In the genomic region with DNA sequence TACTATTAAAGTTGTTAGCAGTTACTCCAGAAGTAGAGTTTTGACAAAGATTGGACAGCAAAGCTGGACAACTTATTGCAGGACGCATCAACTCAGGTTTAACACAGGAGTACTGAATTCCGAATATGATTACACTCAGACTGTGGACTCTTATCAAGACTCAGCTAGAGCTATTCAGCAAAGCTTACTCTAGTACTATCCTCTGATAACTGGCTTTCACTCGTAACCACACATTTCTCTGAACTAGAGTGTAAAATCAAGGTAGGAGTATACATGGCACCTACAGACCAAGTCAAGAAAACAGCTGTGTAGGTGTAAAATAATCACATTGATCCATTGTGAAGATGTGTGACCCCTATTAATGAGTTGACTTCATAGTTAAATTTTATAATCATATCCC, we compare ENCODE assay signal across 30 cellular contexts.
"Had no signal": no experiment of that assay in that cellular context is flagged by ENCODE, and none has a peak within 500 bp of the region (broad histone marks: within the 10 kb centered on the region; RNA-seq: fewer than 3 reads in every experiment).

No MANE protein-coding gene starts in this region.

- H3K4me3 ChIP-seq: Peyer's patch, SJSA1 had no signal

- H3K9me3 ChIP-seq: Peyer's patch, SJSA1, SK-N-SH had no signal

- H3K36me3 ChIP-seq: Peyer's patch, SJSA1 had no signal

- H3K4me1 ChIP-seq: Peyer's patch, SJSA1 had no signal

- H3K9me2 ChIP-seq: SK-N-SH had no signal

- DNase-seq: Karpas-422, MM.1S, MV-4-11, NCI-H1092, NCI-H1105, NCI-H1417 treated with DMSO at 0.1 percent for 48 hours, NCI-H1436 treated with DMSO at 0.1 percent for 48 hours, NCI-H1694 treated with DMSO at 0.1 percent for 48 hours, NCI-H187 treated with DMSO at 0.1 percent for 48 hours, NCI-H2029, NCI-H2081, NCI-H2171 treated with DMSO at 0.1 percent for 48 hours, NCI-H2227 treated with DMSO at 0.1 percent for 48 hours, NCI-H345, NCI-H446, NCI-H510A treated with DMSO at 0.1 percent for 48 hours, NCI-H524 treated with DMSO at 0.1 percent for 48 hours, NCI-H526 treated with DMSO at 0.1 percent for 48 hours, NCI-H748 treated with DMSO at 0.1 percent for 48 hours, NCI-H82, OCI-M1, PC-3, Peyer's patch, Right ventricle myocardium superior, RPMI8226, SHP77 treated with DMSO at 0.1 percent for 48 hours, SK-N-SH, SW 1271, T-helper 1 cell had no signal

- ATAC-seq: PC-3 had no signal

- H3K9ac ChIP-seq: SK-N-SH had no signal

- H3K4me2 ChIP-seq: SK-N-SH had no signal

- H3K27me3 ChIP-seq: Peyer's patch had no signal

- H3K27ac ChIP-seq: Peyer's patch, SJSA1 had no signal
